23 cellular contexts compared by ENCODE assay signal in genomic region chr1:46649764-46650163, GRCh38.
"Had no signal": no experiment of that assay in that cellular context is flagged by ENCODE, and none has a peak within 500 bp of the region (broad histone marks: within the 10 kb centered on the region; RNA-seq: fewer than 3 reads in every experiment).

No MANE protein-coding gene starts in this region.

- DNase-seq: colonic mucosa; cortex of kidney; dermis blood vessel endothelial cell; dorsolateral prefrontal cortex; effector CD4-positive, alpha-beta T cell; effector CD8-positive, alpha-beta T cell; effector memory CD4-positive, alpha-beta T cell; effector memory CD8-positive, alpha-beta T cell; endodermal cell; erythroblast; esophagus squamous epithelium; foreskin fibroblast; foreskin keratinocyte; foreskin melanocyte; gastrocnemius medialis; glutamatergic neuron; head of caudate nucleus; heart left ventricle; heart right ventricle had no signal

- H3K27ac ChIP-seq: colonic mucosa, coronary artery, dorsolateral prefrontal cortex, epithelial cell of prostate, esophagus muscularis mucosa, esophagus squamous epithelium, foreskin keratinocyte, gastrocnemius medialis, gastroesophageal sphincter, heart left ventricle, heart right ventricle had no signal

- H3K36me3 ChIP-seq: colonic mucosa had no signal

- H3K9me3 ChIP-seq: colonic mucosa, gastrocnemius medialis had no signal

- H3K4me3 ChIP-seq: colonic mucosa, coronary artery, dorsolateral prefrontal cortex, esophagus muscularis mucosa, esophagus squamous epithelium, gastrocnemius medialis, gastroesophageal sphincter, heart left ventricle, heart right ventricle had no signal

- H3K4me1 ChIP-seq: colonic mucosa, foreskin keratinocyte, gastrocnemius medialis had no signal
